In genomic region chr2:216690451-216691209, GRCh38 we compare ENCODE assay signal across 8 cellular contexts. TPM values are rescaled to one million over a fixed set of nuclear protein-coding genes. Genes with fewer than 3 reads are reported as not detected.
DNase-seq lines count a peak whose midpoint lies in the region; ATAC-seq and TF ChIP-seq lines count a peak whose summit lies in the region.

No MANE protein-coding gene starts in this region.

- H3K27ac ChIP-seq in neuronal stem cell (replicated peaks; ENCODE audit: low read length) = peak overlapping the region; percentile 97

- no peak overlapping the region for H3K4ac ChIP-seq in neuronal stem cell (ENCODE audit: low read length)

- H3K9ac ChIP-seq in NT2/D1 (ENCODE audit: insufficient read length, low read depth) = peak overlapping the region; percentile 54
- H3K9ac ChIP-seq in neuronal stem cell (ENCODE audit: low read depth, low read length, poor library complexity) = no peak overlapping the region

- no peak overlapping the region for H4K8ac ChIP-seq in neuronal stem cell (ENCODE audit: low read depth, low read length)

- H2BK15ac ChIP-seq in neuronal stem cell (ENCODE audit: low read length) = no peak overlapping the region

- H2BK12ac ChIP-seq in neuronal stem cell (ENCODE audit: low read length) = no peak overlapping the region

- no peak overlapping the region for H2AFZ ChIP-seq in neuronal stem cell (ENCODE audit: low read length)

- no peak overlapping the region for H4K91ac ChIP-seq in neuronal stem cell (ENCODE audit: low read depth, low read length, poor library complexity)

- peak; percentile 78 for DNase-seq in AG09309 (ENCODE audit: low read depth)
- no peak for DNase-seq in NT2/D1 (ENCODE audit: low read depth, low spot score)
- DNase-seq in fibroblast of gingiva (ENCODE audit: low read depth) = peak; percentile 68
- no peak for DNase-seq in neuronal stem cell (ENCODE audit: low spot score)
- DNase-seq in Ammon's horn (ENCODE audit: low spot score) = no peak

- WGBS in neuronal stem cell (ENCODE audit: extremely low coverage in 2 of 2, insufficient read length in 2 of 2, insufficient replicate concordance in 1 of 2), 2 donors = no CpG with 5 or more reads among the region's 17 CpGs

- peak overlapping the region; percentile 2 for H2BK120ac ChIP-seq in neuronal stem cell (ENCODE audit: low read depth, low read length)

- peak overlapping the region; percentile 72 for H3K4me2 ChIP-seq in neuronal stem cell (ENCODE audit: insufficient read depth, low read length, poor library complexity, severe bottlenecking)

- H2AK5ac ChIP-seq in neuronal stem cell (ENCODE audit: low read depth, low read length) = no peak overlapping the region

- H3K4me3 ChIP-seq in AG09309 (ENCODE audit: control insufficient read depth, low read depth, low read length) = peak overlapping the region; percentile 32; the same call in 1 of the 2 replicates
- peak overlapping the region; percentile 1 for H3K4me3 ChIP-seq in NT2/D1 (ENCODE audit: insufficient read length, low read depth)
- H3K4me3 ChIP-seq in neuronal stem cell (ENCODE audit: low read length in 2 of 2) = peak overlapping the region; percentile 75 to 81

- H2BK5ac ChIP-seq in neuronal stem cell (ENCODE audit: low read length) = peak overlapping the region; percentile 85

- H3K4me1 ChIP-seq in NT2/D1 (ENCODE audit: insufficient read depth, insufficient read length) (peaks cover 18% of the 10 kb centered on the region), neuronal stem cell (ENCODE audit: control insufficient read depth in 2 of 2, insufficient read depth in 1 of 2, low read depth in 1 of 2, low read length in 2 of 2) (peaks cover 19 to 22% of the 10 kb centered on the region in 2 donors)

- no peak overlapping the region for H3K18ac ChIP-seq in neuronal stem cell (ENCODE audit: low read length)

- H3K36me3 ChIP-seq in NT2/D1 (ENCODE audit: insufficient read depth, insufficient read length, low read length) = no peaks in the 10 kb centered on the region
- peaks cover 26 to 47% of the 10 kb centered on the region in 2 donors for H3K36me3 ChIP-seq in neuronal stem cell (replicated peaks in 1 of 2; ENCODE audit: control insufficient read depth in 2 of 2, insufficient read depth in 2 of 2, low read length in 2 of 2)

- no peaks in the 10 kb centered on the region for H3K9me3 ChIP-seq in NT2/D1 (ENCODE audit: insufficient read depth, low read length)
- H3K9me3 ChIP-seq in neuronal stem cell (replicated peaks in 1 of 2; ENCODE audit: control insufficient read depth in 2 of 2, insufficient read depth in 1 of 2, low read depth in 1 of 2, low read length in 2 of 2) = no peaks in the 10 kb centered on the region

- peaks cover 7% of the 10 kb centered on the region for H3K79me1 ChIP-seq in neuronal stem cell (ENCODE audit: low read depth, low read length)

- no peak overlapping the region for H3K14ac ChIP-seq in neuronal stem cell (ENCODE audit: low read length)

- ATAC-seq in HG03378 (IDR thresholded peaks at IDR 0.05; ENCODE audit: unreplicated experiment) = no peak
- no peak for ATAC-seq in HG03521 (IDR thresholded peaks at IDR 0.05; ENCODE audit: unreplicated experiment)
- no peak for ATAC-seq in GM18858 (IDR thresholded peaks at IDR 0.05; ENCODE audit: unreplicated experiment)

- no peak for TF ChIP-seq CTCF in AG09309 (IDR thresholded peaks at IDR 0.05; ENCODE audit: control insufficient read depth, insufficient read depth, low read depth, low read length, missing control alignments)

- H3K27me3 ChIP-seq in NT2/D1 (ENCODE audit: insufficient read depth, insufficient read length) (peaks cover 22% of the 10 kb centered on the region), neuronal stem cell (ENCODE audit: control insufficient read depth in 3 of 3, insufficient read depth in 3 of 3, low read depth in 1 of 3, low read length in 3 of 3) (no peaks in the 10 kb centered on the region)

- no peak overlapping the region for H3K23ac ChIP-seq in neuronal stem cell (ENCODE audit: low read depth, low read length, poor library complexity)

RNA-seq across cellular contexts. Expression of gene IGFBP5, which starts 4.7 kb away (rescaled TPM):
- polyA plus RNA-seq in neuronal stem cell (2013, experiment 1 of 2) = 280 TPM
- 290 TPM for polyA plus RNA-seq in neuronal stem cell (2013, experiment 2 of 2)

RNA-seq across cellular contexts. Expression of gene IGFBP2, which starts 57.4 kb away (rescaled TPM):
- 479 TPM for polyA plus RNA-seq in neuronal stem cell (2013, experiment 1 of 2)
- 466 TPM for polyA plus RNA-seq in neuronal stem cell (2013, experiment 2 of 2)

Comparison
In these comparisons a context has a peak if more than half of its experiments do, and no peak if none do; other contexts are left out.
1. DNase-seq: peak in AG09309 (single experiment) and fibroblast of gingiva (single experiment); none in NT2/D1 (single experiment), neuronal stem cell (single experiment) and Ammon's horn (single experiment).
2. H3K4me3 ChIP-seq: peak in every context shown above with its lines; median percentile 78 in neuronal stem cell; 32 in AG09309; 1 in NT2/D1.